21 cellular contexts compared by ENCODE assay signal in the genomic region with DNA sequence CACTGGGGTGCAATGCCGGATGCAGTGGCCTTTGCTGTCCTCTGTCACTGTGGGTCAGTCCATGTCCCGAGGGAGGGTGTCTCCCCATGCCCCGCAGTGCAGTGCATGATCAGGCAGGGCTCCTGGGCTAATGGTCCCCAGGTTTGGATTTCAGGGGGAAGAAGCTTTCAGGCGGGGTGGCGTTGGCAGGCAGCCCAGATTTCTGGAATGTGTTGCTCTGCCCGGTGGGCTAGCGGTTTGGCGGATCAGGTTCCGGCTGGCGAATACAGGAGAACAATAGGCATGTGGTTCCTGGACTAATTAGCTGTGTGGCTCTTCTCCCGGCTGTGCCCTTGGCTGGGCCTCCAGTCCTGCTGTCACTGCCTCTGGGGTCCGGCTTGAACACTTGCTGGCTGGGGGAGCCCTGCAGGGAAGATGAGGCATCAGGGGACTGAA.
A peak's percentile ranks its signal among the peaks of the same experiment; 100 is the strongest.
DNase-seq lines count a peak whose midpoint lies in the region; ATAC-seq, FAIRE-seq and TF ChIP-seq lines count a peak whose summit lies in the region.
"Had no signal": no experiment of that assay in that cellular context is flagged by ENCODE, and none has a peak within 500 bp of the region (broad histone marks: within the 10 kb centered on the region; RNA-seq: fewer than 3 reads in every experiment).

No MANE protein-coding gene starts in this region.

- CTCF ChIA-PET in RWPE1 (lab: Yijun Ruan, JAX) (no interaction called here), HepG2 (lab: Yijun Ruan, JAX; ENCODE audit: low intra/inter-chr PET ratio, low total read pairs) (no interaction called here)

- peak overlapping the region; percentile 30; the same call in 1 of the 2 replicates for H3K4me2 ChIP-seq in HepG2 (ENCODE audit: low read depth, low read length)

- no peak for TF ChIP-seq RAD21 in HepG2 (CRISPR knock-in tag; IDR thresholded peaks at IDR 0.05)

- H3K9me3 ChIP-seq in HepG2 (ENCODE audit: low read length) (no peaks in the 10 kb centered on the region), esophagus squamous epithelium (peaks cover 0 to 7% (median 0%) of the 10 kb centered on the region in 3 donors)
- H3K9me3 ChIP-seq: sigmoid colon had no signal

- H3K4me3 ChIP-seq in HepG2 (replicated peaks in 1 of 3; ENCODE audit: insufficient read depth in 1 of 3, low read depth in 2 of 3, low read length in 3 of 3) (peak overlapping the region in 1 of 3 experiments; percentile 9; a peak in 1 of 6 replicates), esophagus squamous epithelium (no peak overlapping the region)
- H3K4me3 ChIP-seq: coronary artery, sigmoid colon had no signal

- no peak for TF ChIP-seq POLR2A in HepG2 (IDR thresholded peaks at IDR 0.05; ENCODE audit: insufficient read depth in 1 of 2, low read depth in 2 of 2, low read length in 2 of 2)
- no peak for TF ChIP-seq POLR2A in esophagus squamous epithelium (IDR thresholded peaks at IDR 0.05)

- POLR2A ChIA-PET in RWPE1 (lab: Yijun Ruan, JAX; ENCODE audit: low non-redundant PET): no interaction called here
- POLR2A ChIA-PET in HepG2 (lab: Yijun Ruan, JAX): interaction anchor here (0.9 kb wide), 1 partner anchor 25 kb away, joined by 3 read pairs; no protein-coding TSS in a partner anchor

- no peak overlapping the region for H3K9ac ChIP-seq in HepG2 (ENCODE audit: insufficient read depth, low read depth, low read length)

- FAIRE-seq in HepG2 (lab: Jason Lieb, UNC): no peak

- peaks cover 3 to 9% of the 10 kb centered on the region in 2 experiments; a peak in 2 of 5 replicates for H3K27me3 ChIP-seq in HepG2 (ENCODE audit: control insufficient read depth in 1 of 2, insufficient read depth in 2 of 2, low read length in 2 of 2)
- H3K27me3 ChIP-seq in esophagus squamous epithelium: no peaks in the 10 kb centered on the region
- H3K27me3 ChIP-seq: sigmoid colon had no signal

- TF ChIP-seq CTCF in RWPE1 (conservative IDR thresholded peaks at IDR 0.05; ENCODE audit: low read depth) (no peak), HepG2 (CRISPR knock-in tag; IDR thresholded peaks at IDR 0.05) (no peak), esophagus squamous epithelium (IDR thresholded peaks at IDR 0.05) (no peak)

- peak; percentile 66 for ATAC-seq in HepG2
- ATAC-seq: HCT116, T-helper 17 cell had no signal

- DNase-seq in ELF-1 (ENCODE audit: low read depth, low spot score) (peak; percentile 24), NCI-H1092 treated with DMSO at 0.1 percent for 48 hours (lab: John Stamatoyannopoulos, UW) (peak; percentile 92), RWPE1 (ENCODE audit: low spot score) (peak; percentile 14), HepG2 (ENCODE audit: low spot score) (peak; percentile 25), NCI-H82 treated with DMSO at 0.1 percent for 48 hours (lab: John Stamatoyannopoulos, UW; ENCODE audit: unreplicated experiment) (no peak), Ammon's horn (ENCODE audit: low spot score) (no peak), esophagus squamous epithelium (lab: John Stamatoyannopoulos, UW) (no peak), dermis blood vessel endothelial cell (no peak)
- DNase-seq: activated B cell treated with CpG ODN at 0.5 μM for 24 hours; activated gamma-delta T cell treated with Interleukin-2 at 50 U/mL for 16 hours; aorta; erythroblast; immature natural killer cell; NK-92 treated with Interleukin-12 subunit alpha and Interleukin-12 subunit beta, amount 100 ng/mL, for 24 hours; occipital lobe; sigmoid colon; stimulated activated CD4-positive, alpha-beta T cell treated with anti-CD3 and anti-CD28 coated beads, Interleukin-2, amount 100 ng/mL, for 48 hours; stimulated activated CD8-positive, alpha-beta memory T cell treated with anti-CD3 and anti-CD28 coated beads, Interleukin-4, amount 100 ng/mL, for 48 hours; T-helper 17 cell had no signal

- H3K4me1 ChIP-seq in HepG2 (ENCODE audit: insufficient read depth, low read length): peaks cover 30% of the 10 kb centered on the region
- no peaks in the 10 kb centered on the region for H3K4me1 ChIP-seq in esophagus squamous epithelium
- H3K4me1 ChIP-seq: sigmoid colon had no signal

- no peaks in the 10 kb centered on the region for H3K36me3 ChIP-seq in HepG2 (replicated peaks in 1 of 2; ENCODE audit: control insufficient read depth in 1 of 2, insufficient read depth in 2 of 2, low read length in 2 of 2)
- H3K36me3 ChIP-seq in esophagus squamous epithelium: no peaks in the 10 kb centered on the region
- H3K36me3 ChIP-seq: sigmoid colon had no signal

- H3K79me2 ChIP-seq in HepG2 (ENCODE audit: insufficient read depth, low read length): no peaks in the 10 kb centered on the region

- H4K20me1 ChIP-seq in HepG2 (ENCODE audit: insufficient read depth, low read length): no peaks in the 10 kb centered on the region

- in situ Hi-C loops in HepG2 (cut with HindIII; ENCODE audit: extremely low pct_ligation_motif_present, low pct_unique_long_range_greater_than_20kb): no loop called here

- no peak overlapping the region for H3K27ac ChIP-seq in RWPE1
- no peak overlapping the region for H3K27ac ChIP-seq in HepG2 (ENCODE audit: extremely low read length, insufficient read depth, low read length)
- no peak overlapping the region for H3K27ac ChIP-seq in esophagus squamous epithelium
- H3K27ac ChIP-seq: coronary artery, sigmoid colon had no signal

- TF ChIP-seq EP300 in HepG2 (IDR thresholded peaks at IDR 0.05; ENCODE audit: low read depth in 2 of 2, low read length in 2 of 2): no peak
- TF ChIP-seq EP300 in HepG2 (CRISPR knock-in tag; IDR thresholded peaks at IDR 0.05; ENCODE audit: borderline replicate concordance): no peak

- BruUV-seq in HepG2 (replicated peaks; lab: Mats Ljungman, UMichigan): no TSS peak

- H2AFZ ChIP-seq in HepG2 (ENCODE audit: low read length): no peak overlapping the region

- intact Hi-C loops in HepG2 (cut with micrococcal nuclease; ENCODE audit: unreplicated experiment): no loop called here
- intact Hi-C loops in esophagus squamous epithelium (cut with DNase I): no loop called here

- 31% methylated on average over 8 of the region's 12 CpGs for WGBS in HepG2 (ENCODE audit: low lambda C conversion rate)
- WGBS in esophagus squamous epithelium, 2 donors: 100% methylated on average over 2 of the region's 12 CpGs; no CpG with 5 or more reads in 1 of the 2 donors

TF ChIP-seq in HepG2, 621 proteins besides CTCF, POLR2A, EP300 and RAD21:
- TF ChIP-seq SOX13 (IDR thresholded peaks at IDR 0.05) (no peak), SOX13 (CRISPR knock-in tag; conservative IDR thresholded peaks at IDR 0.05 in 1 of 2, IDR thresholded peaks at IDR 0.05 in 1 of 2) (peak in 1 of 2 experiments; percentile 21; a peak in 1 of 4 replicates), ZNF768 (CRISPR knock-in tag; IDR thresholded peaks at IDR 0.05) (peak; percentile 82; the same call in 1 of the 2 replicates), SOX6 (IDR thresholded peaks at IDR 0.05) (no peak), SOX6 (CRISPR knock-in tag; IDR thresholded peaks at IDR 0.05) (0 out of 2 replicates have a peak, but pooled peaks have one; percentile 18), NR0B2 (CRISPR knock-in tag; IDR thresholded peaks at IDR 0.05) (no peak), CHD4 (IDR thresholded peaks at IDR 0.05; ENCODE audit: borderline replicate concordance, low read length) (no peak)

Comparison
In these comparisons a context has a peak if more than half of its experiments do, and no peak if none do; other contexts are left out.
1. DNase-seq: peak in ELF-1 (single experiment), NCI-H1092 treated with DMSO at 0.1 percent for 48 hours (single experiment), RWPE1 (single experiment) and HepG2 (single experiment); none in NCI-H82 treated with DMSO at 0.1 percent for 48 hours (single experiment), Ammon's horn (single experiment), esophagus squamous epithelium (single experiment) and dermis blood vessel endothelial cell (single experiment).